25 cellular contexts compared by ENCODE assay signal in genomic region chr3:139414608-139415224, GRCh38.
"Had no signal": no experiment of that assay in that cellular context is flagged by ENCODE, and none has a peak within 500 bp of the region (broad histone marks: within the 10 kb centered on the region; RNA-seq: fewer than 3 reads in every experiment).

No MANE protein-coding gene starts in this region.

- H3K4me1 ChIP-seq: lower lobe of right lung, sigmoid colon, upper lobe of left lung had no signal

- H3K36me3 ChIP-seq: gastrocnemius medialis, lower lobe of right lung, sigmoid colon, upper lobe of left lung had no signal

- H3K4me2 ChIP-seq: hepatocyte, smooth muscle cell had no signal

- ATAC-seq: gastrocnemius medialis; lower lobe of right lung; mucosa of descending colon; stimulated activated memory B cell treated with anti-CD40 and anti-IgM and Interleukin-4, amounts not matched to agents 10 μg/mL and 1 μg/mL and 100 μg/mL, for 72 hours; stimulated activated naive CD8-positive, alpha-beta T cell treated with anti-CD3 and anti-CD28 coated beads, Interleukin-15, amount 100 ng/mL, for 72 hours had no signal

- DNase-seq: activated CD4-positive, alpha-beta T cell treated with anti-CD3 and anti-CD28 coated beads for 4 hours; activated CD4-positive, alpha-beta T cell treated with anti-CD3 and anti-CD28 coated beads, Interleukin-2, amount 50 U/mL, for 4 hours; activated effector memory CD4-positive, alpha-beta T cell treated with Interleukin-2 at 50 U/mL for 16 hours; activated naive CD4-positive, alpha-beta T cell treated with Interleukin-2 at 50 U/mL for 16 hours; activated T-cell treated with anti-CD3 and anti-CD28 coated beads for 4 hours; anterior cingulate cortex; cerebellar nuclear complex; dorsolateral prefrontal cortex; effector memory CD4-positive, alpha-beta T cell; gastrocnemius medialis; lower lobe of right lung; mucosa of descending colon; posterior cingulate gyrus; sigmoid colon; stimulated activated CD4-positive, alpha-beta T cell treated with anti-CD3 and anti-CD28 coated beads, Interleukin-1b, Interleukin-23, amount 100 ng/mL, for 48 hours; stimulated activated CD4-positive, alpha-beta T cell treated with anti-CD3 and anti-CD28 coated beads, Interleukin-4, amount 100 ng/mL, for 4 hours; stimulated activated CD8-positive, alpha-beta memory T cell treated with anti-CD3 and anti-CD28 coated beads, Interleukin-4, amount 100 ng/mL, for 48 hours; stimulated activated naive CD8-positive, alpha-beta T cell treated with anti-CD3 and anti-CD28 coated beads, Interleukin-15, amount 100 ng/mL, for 72 hours; substantia nigra; upper lobe of left lung had no signal

- H3K27ac ChIP-seq: coronary artery, dorsolateral prefrontal cortex, gastrocnemius medialis, hepatocyte, lower lobe of right lung, sigmoid colon, upper lobe of left lung, VCaP had no signal

- H3K27me3 ChIP-seq: dorsolateral prefrontal cortex, gastrocnemius medialis, hepatocyte, sigmoid colon, upper lobe of left lung had no signal

- H3K4me3 ChIP-seq: coronary artery, dorsolateral prefrontal cortex, gastrocnemius medialis, hepatocyte, lower lobe of right lung, mucosa of descending colon, sigmoid colon, smooth muscle cell, upper lobe of left lung had no signal

- H3K79me2 ChIP-seq: hepatocyte had no signal

- H2AFZ ChIP-seq: hepatocyte had no signal
